ENCODE assay signal across 10 cellular contexts in genomic region chr17:40577611-40578065, GRCh38. TPM values are rescaled to one million over a fixed set of nuclear protein-coding genes. Genes with fewer than 3 reads are reported as not detected.
A peak's percentile ranks its signal among the peaks of the same experiment; 100 is the strongest.
DNase-seq lines count a peak whose midpoint lies in the region; ATAC-seq and TF ChIP-seq lines count a peak whose summit lies in the region.
"Had no signal": no experiment of that assay in that cellular context is flagged by ENCODE, and none has a peak within 500 bp of the region (broad histone marks: within the 10 kb centered on the region; RNA-seq: fewer than 3 reads in every experiment).

No MANE protein-coding gene starts in this region.

- H2AFZ ChIP-seq in smooth muscle cell (ENCODE audit: low read depth) (no peak overlapping the region), mammary epithelial cell (ENCODE audit: low read depth, low read length) (no peak overlapping the region)
- H2AFZ ChIP-seq: neural progenitor cell had no signal

- H3K4me3 ChIP-seq in smooth muscle cell (no peak overlapping the region), mammary epithelial cell (replicated peaks in 1 of 3; ENCODE audit: insufficient read depth in 1 of 3, low read depth in 2 of 3, low read length in 3 of 3) (no peak overlapping the region)
- H3K4me3 ChIP-seq: neural progenitor cell had no signal

- H3K4me1 ChIP-seq in smooth muscle cell (ENCODE audit: low read depth) = no peaks in the 10 kb centered on the region
- peaks cover 11% of the 10 kb centered on the region for H3K4me1 ChIP-seq in mammary epithelial cell (ENCODE audit: insufficient read depth, low read length)
- H3K4me1 ChIP-seq: neural progenitor cell had no signal

- dilution Hi-C loops in mammary epithelial cell (cut with HindIII; ENCODE audit: low sequenced_read_pairs) = loop anchor here (5.0 kb wide), 1 partner anchor 100 kb away; no protein-coding TSS in a partner anchor

- no peak for TF ChIP-seq CTCF in smooth muscle cell (IDR thresholded peaks at IDR 0.05; ENCODE audit: borderline replicate concordance, insufficient read depth, poor library complexity, severe bottlenecking)
- no peak for TF ChIP-seq CTCF in mammary epithelial cell (conservative IDR thresholded peaks at IDR 0.05 in 1 of 2, IDR thresholded peaks at IDR 0.05 in 1 of 2; ENCODE audit: extremely low read depth in 1 of 2, insufficient read depth in 1 of 2, low read depth in 1 of 2, low read length in 2 of 2)

- POLR2A ChIA-PET in activated CD4-positive, alpha-beta T cell treated with anti-CD3 and anti-CD28 coated beads for 36 hours (lab: Charles Lee) = interaction anchor here (0.6 to 4.0 kb wide), 8 partner anchors 14 to 64 kb away, joined by 3 to 42 read pairs (median 4); partner anchors contain the start of gene CCR7
- POLR2A ChIA-PET in naive thymus-derived CD8-positive, alpha-beta T cell (lab: Charles Lee) = interaction anchor here (0.8 to 4.7 kb wide), 16 partner anchors 9 to 70 kb away, joined by 3 to 130 read pairs (median 6); partner anchors contain the start of genes CCR7 and SMARCE1

- H3K4me3 Mint-ChIP-seq in activated CD4-positive, alpha-beta T cell treated with anti-CD3 and anti-CD28 coated beads for 36 hours = peak overlapping the region; percentile 1
- H3K4me3 Mint-ChIP-seq in naive thymus-derived CD8-positive, alpha-beta T cell = peak overlapping the region; percentile 47 to 86 (median 76)
- H3K4me3 Mint-ChIP-seq: neural progenitor cell had no signal

- H3K36me3 Mint-ChIP-seq in activated CD4-positive, alpha-beta T cell treated with anti-CD3 and anti-CD28 coated beads for 36 hours (ENCODE audit: low read depth) = peaks cover 22% of the 10 kb centered on the region
- H3K36me3 Mint-ChIP-seq in naive thymus-derived CD8-positive, alpha-beta T cell = peaks cover 0 to 25% (median 22%) of the 10 kb centered on the region in 3 donors
- H3K36me3 Mint-ChIP-seq: neural progenitor cell had no signal

- intact Hi-C loops in activated CD4-positive, alpha-beta T cell treated with anti-CD3 and anti-CD28 coated beads for 36 hours (cut with DNase I, micrococcal nuclease) = loop anchor here in 1 of 2 experiments (1.0 to 2.0 kb wide), 2 partner anchors 11 to 15 kb away; no protein-coding TSS in a partner anchor
- intact Hi-C loops in mammary epithelial cell (cut with micrococcal nuclease) = no loop called here

- no peaks in the 10 kb centered on the region for H3K27me3 Mint-ChIP-seq in activated CD4-positive, alpha-beta T cell treated with anti-CD3 and anti-CD28 coated beads for 36 hours
- H3K27me3 Mint-ChIP-seq in naive thymus-derived CD8-positive, alpha-beta T cell = no peaks in the 10 kb centered on the region

- H3K27ac Mint-ChIP-seq in activated CD4-positive, alpha-beta T cell treated with anti-CD3 and anti-CD28 coated beads for 36 hours = peak overlapping the region; percentile 75
- peak overlapping the region; percentile 91 to 100 (median 93) for H3K27ac Mint-ChIP-seq in naive thymus-derived CD8-positive, alpha-beta T cell
- H3K27ac Mint-ChIP-seq: neural progenitor cell had no signal

- H3K27ac ChIP-seq in smooth muscle cell (ENCODE audit: low read depth) = no peak overlapping the region
- no peak overlapping the region for H3K27ac ChIP-seq in mammary epithelial cell (ENCODE audit: insufficient read depth, low read depth, low read length)
- H3K27ac ChIP-seq: neural progenitor cell had no signal

- WGBS in smooth muscle cell (ENCODE audit: low lambda C conversion rate) = 87% methylated on average over 5 of the region's 5 CpGs
- 95% methylated on average over 5 of the region's 5 CpGs for WGBS in mammary epithelial cell (ENCODE audit: low coverage, missing lambda C conversion rate)

- BruUV-seq in mammary epithelial cell (replicated peaks; lab: Mats Ljungman, UMichigan) = no TSS peak

- ATAC-seq in activated CD4-positive, alpha-beta T cell treated with anti-CD3 and anti-CD28 coated beads for 36 hours = peak; percentile 86
- ATAC-seq in GM21723 (IDR thresholded peaks at IDR 0.05; ENCODE audit: unreplicated experiment) = peak; percentile 60
- ATAC-seq in HG03565 (IDR thresholded peaks at IDR 0.05; ENCODE audit: unreplicated experiment) = peak; percentile 47
- ATAC-seq in naive thymus-derived CD8-positive, alpha-beta T cell = peak; percentile 38 to 65

- no peaks in the 10 kb centered on the region for H4K20me1 ChIP-seq in smooth muscle cell (ENCODE audit: low read depth)
- H4K20me1 ChIP-seq in mammary epithelial cell (ENCODE audit: insufficient read depth, low read length) = no peaks in the 10 kb centered on the region

- no peaks in the 10 kb centered on the region for H3K79me2 ChIP-seq in smooth muscle cell (ENCODE audit: low read depth)
- no peaks in the 10 kb centered on the region for H3K79me2 ChIP-seq in mammary epithelial cell (ENCODE audit: insufficient read depth, low read length)

- H3F3A ChIP-seq in smooth muscle cell (ENCODE audit: low read depth) = no peaks in the 10 kb centered on the region

- CTCF ChIA-PET in activated CD4-positive, alpha-beta T cell treated with anti-CD3 and anti-CD28 coated beads for 36 hours (lab: Charles Lee) = interaction anchor here (0.6 to 2.9 kb wide), 15 partner anchors 8 to 275 kb away, joined by 3 to 21 read pairs (median 3); no protein-coding TSS in a partner anchor
- CTCF ChIA-PET in mammary epithelial cell (lab: Charles Lee; ENCODE audit: low non-redundant PET) = no interaction called here

- peak; percentile 54 for DNase-seq in activated CD4-positive, alpha-beta T cell treated with anti-CD3 and anti-CD28 coated beads for 36 hours
- no peak for DNase-seq in activated CD4-positive, alpha-beta T cell treated with anti-CD3 and anti-CD28 coated beads, Interleukin-2, amount 50 U/mL, for 48 hours
- DNase-seq in naive thymus-derived CD8-positive, alpha-beta T cell = peak in 2 of 10 donors; percentile 41 to 51
- DNase-seq in 8988T = no peak
- no peak for DNase-seq in smooth muscle cell (lab: John Stamatoyannopoulos, UW; ENCODE audit: unreplicated experiment)
- no peak for DNase-seq in mammary epithelial cell
- DNase-seq: stimulated activated CD4-positive, alpha-beta T cell treated with anti-CD3 and anti-CD28 coated beads, Interleukin-15, amount 100 ng/mL, for 24 hours had no signal

- H3K9me3 ChIP-seq in smooth muscle cell (replicated peaks; ENCODE audit: low read depth) (peaks cover 6% of the 10 kb centered on the region), mammary epithelial cell (replicated peaks; ENCODE audit: insufficient read depth, low read length) (no peaks in the 10 kb centered on the region)

- no peaks in the 10 kb centered on the region for H3K36me3 ChIP-seq in smooth muscle cell (ENCODE audit: low read depth)
- H3K36me3 ChIP-seq in mammary epithelial cell (ENCODE audit: insufficient read depth, low read length) = no peaks in the 10 kb centered on the region

- in situ Hi-C loops in mammary epithelial cell (cut with MboI; ENCODE audit: low sequenced_read_pairs in 2 of 2) = no loop called here

- H3K9ac ChIP-seq in smooth muscle cell (ENCODE audit: low read depth) (no peak overlapping the region), mammary epithelial cell (ENCODE audit: insufficient read depth, low read length) (no peak overlapping the region)
- H3K9ac ChIP-seq: neural progenitor cell had no signal

- no peak overlapping the region for H3K4me2 ChIP-seq in smooth muscle cell
- no peak overlapping the region for H3K4me2 ChIP-seq in mammary epithelial cell (ENCODE audit: insufficient read depth, low read depth, low read length)
- H3K4me2 ChIP-seq: neural progenitor cell had no signal

- peaks cover 19% of the 10 kb centered on the region for H3K9me3 Mint-ChIP-seq in activated CD4-positive, alpha-beta T cell treated with anti-CD3 and anti-CD28 coated beads for 36 hours (ENCODE audit: low read depth)
- peaks cover 0 to 31% (median 16%) of the 10 kb centered on the region in 9 donors for H3K9me3 Mint-ChIP-seq in naive thymus-derived CD8-positive, alpha-beta T cell

- H3K27me3 ChIP-seq in smooth muscle cell (ENCODE audit: low read depth) (no peaks in the 10 kb centered on the region), mammary epithelial cell (ENCODE audit: insufficient read depth, low read length) (no peaks in the 10 kb centered on the region)
- H3K27me3 ChIP-seq: neural progenitor cell had no signal

- H3K4me1 Mint-ChIP-seq in activated CD4-positive, alpha-beta T cell treated with anti-CD3 and anti-CD28 coated beads for 36 hours = peaks cover 71% of the 10 kb centered on the region
- peaks cover 40 to 82% (median 75%) of the 10 kb centered on the region in 4 donors for H3K4me1 Mint-ChIP-seq in naive thymus-derived CD8-positive, alpha-beta T cell
- H3K4me1 Mint-ChIP-seq: neural progenitor cell had no signal

RNA-seq across cellular contexts. Expression of gene CCR7, which starts 12.4 kb away (rescaled TPM):
- 100 to 1,000 TPM; 325 to 389 TPM for total RNA-seq in activated CD4-positive, alpha-beta T cell treated with anti-CD3 and anti-CD28 coated beads for 36 hours
- total RNA-seq in naive thymus-derived CD8-positive, alpha-beta T cell = 100 to 1,000 TPM; 571 to 574 TPM
- polyA plus RNA-seq in naive thymus-derived CD8-positive, alpha-beta T cell = 1,000 to 10,000 TPM in 2 of 3 donors, 100 to 1,000 TPM in 1; 897 to 2,008 (median 1,531) TPM
- total RNA-seq in smooth muscle cell (not detected in 2 replicates), mammary epithelial cell (under 1 TPM in 1 of 2 donors, not detected in 1; 0.17 TPM)
- polyA plus RNA-seq in smooth muscle cell (not detected in 2 replicates), mammary epithelial cell (0.20 TPM)
- not detected for polyA minus RNA-seq in mammary epithelial cell

Comparison
In these comparisons a context has a peak if more than half of its experiments do, and no peak if none do; other contexts are left out.
1. RNA of gene CCR7, which starts 12.4 kb away (total RNA-seq): 571 to 574 TPM in naive thymus-derived CD8-positive, alpha-beta T cell and 325 to 389 TPM in activated CD4-positive, alpha-beta T cell treated with anti-CD3 and anti-CD28 coated beads for 36 hours; 0.17 TPM in mammary epithelial cell and not detected in smooth muscle cell; every median in the first group is over 100 times any median in the second.
2. Peak in every context shown above with its lines, with median percentiles within 50 percentile points of each other: ATAC-seq.